In the genomic region with DNA sequence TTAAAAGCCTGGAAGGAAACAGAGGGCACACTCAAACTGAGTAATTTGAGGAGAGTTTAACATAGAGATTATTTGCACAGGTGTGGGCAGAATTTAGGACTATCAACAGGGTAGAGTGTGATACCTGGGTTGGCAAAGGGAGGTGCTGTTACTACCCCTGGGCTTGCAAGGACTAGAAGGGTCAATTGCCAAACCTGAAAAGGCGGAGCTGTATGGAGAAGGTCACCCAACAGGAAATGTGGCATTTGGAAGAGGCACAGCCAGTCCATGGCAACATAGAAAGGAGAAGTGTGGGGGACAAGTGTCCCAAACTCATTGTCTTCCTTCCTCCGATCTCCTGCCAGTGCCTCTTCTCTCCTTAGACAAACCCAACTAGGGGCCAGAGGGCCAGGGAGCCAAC, we compare ENCODE assay signal across 14 cellular contexts. TPM values are rescaled to one million over a fixed set of nuclear protein-coding genes. Genes with fewer than 3 reads are reported as not detected.
DNase-seq lines count a peak whose midpoint lies in the region; ATAC-seq, FAIRE-seq and TF ChIP-seq lines count a peak whose summit lies in the region.
"Had no signal": no experiment of that assay in that cellular context is flagged by ENCODE, and none has a peak within 500 bp of the region (broad histone marks: within the 10 kb centered on the region; RNA-seq: fewer than 3 reads in every experiment).

No MANE protein-coding gene starts in this region.

- TF ChIP-seq CTCF in HCT116 (IDR thresholded peaks at IDR 0.05 in 2 of 3, conservative IDR thresholded peaks at IDR 0.05 in 1 of 3; ENCODE audit: borderline replicate concordance in 1 of 3, insufficient read depth in 1 of 3, low read depth in 2 of 3, low read length in 2 of 3) (0 out of 6 replicates have a peak, but pooled peaks of 2 of the 3 experiments have one; percentile 2 to 14), H1 (IDR thresholded peaks at IDR 0.05; ENCODE audit: control extremely low read depth in 1 of 3, insufficient read depth in 1 of 3, low read depth in 1 of 3, low read length in 3 of 3) (peak in 1 of 3 experiments; percentile 15; a peak in 1 of 4 replicates)

- H3K9me3 ChIP-seq in HCT116 (ENCODE audit: control insufficient read depth in 1 of 2, insufficient read depth in 1 of 2, low read depth in 1 of 2, low read length in 2 of 2): no peaks in the 10 kb centered on the region
- no peaks in the 10 kb centered on the region for H3K9me3 ChIP-seq in H1 (ENCODE audit: insufficient read depth in 2 of 2, low read depth in 1 of 2, low read length in 1 of 2)

- H3K9ac ChIP-seq in HCT116 (ENCODE audit: low read length) (no peak overlapping the region), H1 (replicated peaks in 1 of 4; ENCODE audit: extremely low read depth in 1 of 4, low read depth in 3 of 4, low read length in 3 of 4) (no peak overlapping the region), rectal smooth muscle tissue (ENCODE audit: low read length) (no peak overlapping the region)

- RAD21 ChIA-PET in HCT116 (lab: Charles Lee; ENCODE audit: low non-redundant PET in 1 of 2, low total read pairs in 2 of 2, uncharacterized antibody in 2 of 2, unreplicated experiment in 2 of 2): no interaction called here

- CTCF ChIA-PET in HCT116 (lab: Charles Lee) (no interaction called here), H1 (lab: Charles Lee; ENCODE audit: partially characterized antibody) (interaction anchor here (0.8 to 1.9 kb wide), 3 partner anchors 14 to 252 kb away, joined by 3 to 4 read pairs (median 3); no protein-coding TSS in a partner anchor)

- H3K4me2 ChIP-seq in HCT116 (ENCODE audit: low read length): 0 out of 2 replicates have a peak overlapping the region, but pooled peaks have one; percentile 7
- H3K4me2 ChIP-seq in H1 (ENCODE audit: insufficient read depth in 1 of 2, low read depth in 2 of 2, low read length in 2 of 2): no peak overlapping the region

- BruUV-seq in HCT116 (replicated peaks; lab: Mats Ljungman, UMichigan): no TSS peak

- no peak overlapping the region for H2BK12ac ChIP-seq in H1 (ENCODE audit: low read depth, low read length)

- H3K4ac ChIP-seq in H1 (replicated peaks; ENCODE audit: insufficient read length, low read depth, low read length): no peak overlapping the region

- no peak overlapping the region for H3K23ac ChIP-seq in H1 (ENCODE audit: insufficient read length)

- H2BK120ac ChIP-seq in H1 (replicated peaks; ENCODE audit: low read depth, low read length): no peak overlapping the region

- no peak overlapping the region for H4K8ac ChIP-seq in H1 (ENCODE audit: extremely low read depth, insufficient read depth, low read length)

- intact Hi-C loops in HCT116 (cut with micrococcal nuclease): no loop called here

- no peak overlapping the region for H2BK20ac ChIP-seq in H1 (ENCODE audit: low read length)

- no peak overlapping the region for H4K5ac ChIP-seq in H1 (ENCODE audit: insufficient read length, low read depth, low read length)

- TF ChIP-seq RAD21 in HCT116 (IDR thresholded peaks at IDR 0.05; ENCODE audit: low read depth) (no peak), H1 (IDR thresholded peaks at IDR 0.05 in 1 of 2, conservative IDR thresholded peaks at IDR 0.05 in 1 of 2; ENCODE audit: low read depth in 2 of 2, low read length in 2 of 2) (no peak; a peak in 1 of 4 replicates)

- no peaks in the 10 kb centered on the region for H3K79me1 ChIP-seq in H1 (ENCODE audit: low read depth, low read length)

- no peak overlapping the region for H3K56ac ChIP-seq in H1 (replicated peaks; ENCODE audit: insufficient read length, low read depth, low read length)

- H3K27ac ChIP-seq in HCT116 (ENCODE audit: low read depth, low read length) (no peak overlapping the region), H1 (ENCODE audit: low read depth, low read length) (no peak overlapping the region), rectal smooth muscle tissue (ENCODE audit: low read depth, low read length) (peak overlapping the region; percentile 53)
- H3K27ac ChIP-seq: foreskin keratinocyte, RWPE1 had no signal

- H3K23me2 ChIP-seq in H1 (ENCODE audit: low read depth, low read length): peaks cover 3% of the 10 kb centered on the region; the same call in 1 of the 2 replicates

- no peak overlapping the region for H3K18ac ChIP-seq in H1 (ENCODE audit: extremely low read depth, low read length)

- peak overlapping the region; percentile 56 for H2AFZ ChIP-seq in HCT116 (ENCODE audit: low read depth, low read length, poor library complexity, severe bottlenecking)
- peak overlapping the region; percentile 71; the same call in 1 of the 2 replicates for H2AFZ ChIP-seq in H1 (ENCODE audit: low read length)

- 95% methylated on average over 2 of the region's 2 CpGs; no CpG with 5 or more reads in 1 of the 2 experiments for WGBS in H1 (ENCODE audit: extremely low coverage in 1 of 2, insufficient coverage in 1 of 2, insufficient read length in 1 of 2, insufficient replicate concordance in 2 of 2, low coverage in 1 of 2, low lambda C conversion rate in 2 of 2, missing lambda C conversion rate in 1 of 2), 2 experiments

- H2AK5ac ChIP-seq in H1 (ENCODE audit: low read depth, low read length): no peak overlapping the region

- DNase-seq in HCT116 (ENCODE audit: low read depth, low spot score) (no peak), NCI-H510A treated with DMSO at 0.1 percent for 48 hours (lab: John Stamatoyannopoulos, UW) (peak; percentile 93), H1 (ENCODE audit: low read depth in 1 of 2, low spot score in 2 of 2) (no peak), OCI-M1 (lab: John Stamatoyannopoulos, UW) (no peak)
- no peak for DNase-seq in activated CD8-positive, alpha-beta memory T cell treated with anti-CD3 and anti-CD28 coated beads, Interleukin-2, amount 50 U/mL, for 4 hours
- DNase-seq: activated CD4-positive, alpha-beta T cell treated with anti-CD3 and anti-CD28 coated beads, Interleukin-2, amount 50 U/mL, for 1 hour; foreskin keratinocyte; Karpas-422; T-helper 9 cell had no signal

- no peaks in the 10 kb centered on the region for H3K36me3 ChIP-seq in HCT116 (ENCODE audit: control insufficient read depth in 1 of 2, insufficient read depth in 2 of 2, low read length in 2 of 2)
- no peaks in the 10 kb centered on the region for H3K36me3 ChIP-seq in H1 (ENCODE audit: control insufficient read depth in 2 of 4, insufficient read depth in 4 of 4, low read length in 3 of 4)
- no peaks in the 10 kb centered on the region for H3K36me3 ChIP-seq in rectal smooth muscle tissue (ENCODE audit: control insufficient read depth, insufficient read depth, low read length)

- no peaks in the 10 kb centered on the region for H3K9me2 ChIP-seq in HCT116 (ENCODE audit: insufficient read depth)

- no peak overlapping the region for H4K91ac ChIP-seq in H1 (replicated peaks; ENCODE audit: insufficient read length, low read length)

- no peak overlapping the region for H3K4me3 ChIP-seq in HCT116 (replicated peaks in 1 of 2; ENCODE audit: low read depth in 1 of 2, low read length in 2 of 2)
- no peak overlapping the region for H3K4me3 ChIP-seq in H1 (ENCODE audit: extremely low read depth in 1 of 4, insufficient read depth in 2 of 4, low read depth in 3 of 4, low read length in 4 of 4)
- no peak overlapping the region for H3K4me3 ChIP-seq in rectal smooth muscle tissue (ENCODE audit: low read length)

- POLR2A ChIA-PET in HCT116 (lab: Charles Lee) (no interaction called here), H1 (lab: Charles Lee; ENCODE audit: partially characterized antibody) (interaction anchor here (1.0 kb wide), 1 partner anchor 23 kb away, joined by 3 read pairs; no protein-coding TSS in a partner anchor)

- H2BK15ac ChIP-seq in H1 (ENCODE audit: low read length): no peak overlapping the region

- no peak for TF ChIP-seq EP300 in H1 (IDR thresholded peaks at IDR 0.05; ENCODE audit: borderline replicate concordance in 1 of 2, low read depth in 2 of 2, low read length in 2 of 2)

- H3K27me3 ChIP-seq in HCT116 (ENCODE audit: insufficient read depth, low read length) (no peaks in the 10 kb centered on the region), H1 (replicated peaks in 1 of 4; ENCODE audit: control insufficient read depth in 3 of 4, extremely low read depth in 1 of 4, insufficient read depth in 3 of 4, low read length in 3 of 4) (no peaks in the 10 kb centered on the region), rectal smooth muscle tissue (ENCODE audit: control insufficient read depth, insufficient read depth, low read length) (no peaks in the 10 kb centered on the region)

- H4K20me1 ChIP-seq in HCT116 (ENCODE audit: insufficient read depth) (no peaks in the 10 kb centered on the region), H1 (replicated peaks in 1 of 2; ENCODE audit: control insufficient read depth in 1 of 2, insufficient read depth in 2 of 2, low read length in 2 of 2) (peaks cover 0 to 2% of the 10 kb centered on the region in 2 experiments)

- no peak overlapping the region for H2BK5ac ChIP-seq in H1 (ENCODE audit: low read depth, low read length)

- H3K79me2 ChIP-seq in HCT116 (ENCODE audit: insufficient read depth, low read length) (no peaks in the 10 kb centered on the region), H1 (ENCODE audit: control insufficient read depth in 1 of 2, insufficient read depth in 2 of 2, low read length in 2 of 2) (no peaks in the 10 kb centered on the region)

- TF ChIP-seq POLR2A in HCT116 (IDR thresholded peaks at IDR 0.05; ENCODE audit: borderline replicate concordance, extremely low read depth, insufficient read depth, insufficient read length) (no peak), H1 (IDR thresholded peaks at IDR 0.05; ENCODE audit: control extremely low read depth in 1 of 2, low read depth in 2 of 2, low read length in 2 of 2) (no peak)

- peaks cover 3 to 7% of the 10 kb centered on the region in 2 experiments; a peak in 3 of 4 replicates for H3K4me1 ChIP-seq in HCT116 (ENCODE audit: control insufficient read depth in 1 of 2, insufficient read depth in 2 of 2, low read length in 2 of 2)
- peaks cover 0 to 6% (median 3%) of the 10 kb centered on the region in 4 experiments; a peak in 2 of 7 replicates for H3K4me1 ChIP-seq in H1 (replicated peaks in 1 of 4; ENCODE audit: control insufficient read depth in 3 of 4, insufficient read depth in 4 of 4, low read length in 3 of 4)
- H3K4me1 ChIP-seq in rectal smooth muscle tissue (ENCODE audit: control insufficient read depth, insufficient read depth, low read length): peaks cover 16% of the 10 kb centered on the region
- H3K4me1 ChIP-seq: foreskin keratinocyte had no signal

- FAIRE-seq in H1 (lab: Jason Lieb, UNC): no peak
- FAIRE-seq: astrocyte, GM19239 had no signal

- H3K14ac ChIP-seq in H1 (ENCODE audit: insufficient read length): no peak overlapping the region

- ATAC-seq in HCT116 (peak; percentile 80), HG03520 (IDR thresholded peaks at IDR 0.05; ENCODE audit: unreplicated experiment) (no peak)
- ATAC-seq: foreskin keratinocyte had no signal

RNA-seq across cellular contexts. Expression of gene MED13L, which starts 21.6 kb away (rescaled TPM):
- total RNA-seq in HCT116 (2021; ENCODE audit: unreplicated experiment): 176 TPM
- polyA plus RNA-seq in HCT116 (2012): 36.9 and 42.0 TPM in 2 replicates
- 49.0 and 51.7 TPM in 2 replicates for total RNA-seq in H1 (2021; fragmentation: NEBNext Ultra II Directional; extraction: Animal tissue kit (Norgen Biotek cat#: 25700))
- polyA plus RNA-seq in H1 (2011; rRNA removed): 14.7 and 15.9 TPM in 2 replicates
- 16.0 TPM for polyA plus RNA-seq in H1 (2011; cell fraction: cytosol; rRNA removed)
- polyA plus RNA-seq in H1 (2011; cell fraction: nucleus; rRNA removed): 42.0 TPM
- 12.7 to 18.3 TPM (median 15.3 TPM) in 4 replicates for polyA plus RNA-seq in H1 (2012, experiment 1 of 2)
- polyA plus RNA-seq in H1 (2012, experiment 2 of 2): 1.4 TPM
- polyA plus RNA-seq in H1 (2013, experiment 1 of 2): 13.5 TPM
- 12.2 TPM for polyA plus RNA-seq in H1 (2013, experiment 2 of 2)
- polyA minus RNA-seq in H1 (2011; rRNA and poly(A)+ RNA removed): 108 and 121 TPM in 2 replicates
- 37.8 TPM for polyA minus RNA-seq in H1 (2011; cell fraction: cytosol; rRNA and poly(A)+ RNA removed)
- 231 TPM for polyA minus RNA-seq in H1 (2011; cell fraction: nucleus; rRNA and poly(A)+ RNA removed)
